In genomic region chr9:129177791-129178578, GRCh38 we compare ENCODE assay signal across 8 cellular contexts.
DNase-seq lines count a peak whose midpoint lies in the region; ATAC-seq and TF ChIP-seq lines count a peak whose summit lies in the region.

Gene IER5L, minus strand, starts transcription at chr9:129178261. Its CDS starts 209 bp downstream, at chr9:129178052.

- ATAC-seq in GM18511 (IDR thresholded peaks at IDR 0.05; ENCODE audit: unreplicated experiment) (peak; percentile 79), HG02973 (IDR thresholded peaks at IDR 0.05; ENCODE audit: unreplicated experiment) (peak; percentile 73)

- TF ChIP-seq CTCF in retinal pigment epithelial cell (conservative IDR thresholded peaks at IDR 0.05; ENCODE audit: low read depth, low read length) = peak; percentile 4

- DNase-seq in NCI-H1930 (lab: John Stamatoyannopoulos, UW) = peak; percentile 91 to 94
- DNase-seq in T1000 (lab: John Stamatoyannopoulos, UW) = peak; percentile 96
- DNase-seq in astrocyte of the hippocampus (ENCODE audit: low read depth, low spot score) = peak; percentile 98
- peak; percentile 94 to 97 for DNase-seq in hippocampal formation (lab: John Stamatoyannopoulos, UW)
- DNase-seq in retinal pigment epithelial cell (ENCODE audit: low read depth) = peak; percentile 77
- no peak for DNase-seq in cortex of kidney (lab: John Stamatoyannopoulos, UW)

- H3K4me3 ChIP-seq in retinal pigment epithelial cell (ENCODE audit: low read length) = peak within 1 kb of the TSS; percentile 90
